15 cellular contexts compared by ENCODE assay signal in genomic region chr5:125316913-125317545, GRCh38.
DNase-seq lines count a peak whose midpoint lies in the region; ATAC-seq and TF ChIP-seq lines count a peak whose summit lies in the region.
"Had no signal": no experiment of that assay in that cellular context is flagged by ENCODE, and none has a peak within 500 bp of the region (broad histone marks: within the 10 kb centered on the region; RNA-seq: fewer than 3 reads in every experiment).

No MANE protein-coding gene starts in this region.

- no peak for TF ChIP-seq EP300 in neural cell (conservative IDR thresholded peaks at IDR 0.05; ENCODE audit: poor library complexity, severe bottlenecking)

- no peaks in the 10 kb centered on the region for H3F3A ChIP-seq in neural cell (ENCODE audit: insufficient read depth, low read length, poor library complexity, severe bottlenecking)

- no peaks in the 10 kb centered on the region for H3K79me2 ChIP-seq in neural cell (replicated peaks; ENCODE audit: insufficient read depth, low read length)

- H3K9ac ChIP-seq in neural cell (ENCODE audit: low read length) = no peak overlapping the region
- H3K9ac ChIP-seq: GM23248 had no signal

- no peaks in the 10 kb centered on the region for H3K36me3 ChIP-seq in SJCRH30
- H3K36me3 ChIP-seq in neural cell (ENCODE audit: insufficient read depth, low read length) = no peaks in the 10 kb centered on the region
- H3K36me3 ChIP-seq: prostate gland had no signal

- H3K9me3 ChIP-seq in SJCRH30 (replicated peaks) (no peaks in the 10 kb centered on the region), neural cell (ENCODE audit: low read length) (no peaks in the 10 kb centered on the region)
- H3K9me3 ChIP-seq: prostate gland had no signal

- H3K4me1 ChIP-seq in SJCRH30 = peaks cover 15% of the 10 kb centered on the region
- H3K4me1 ChIP-seq: prostate gland had no signal

- peak; percentile 22 for DNase-seq in EL
- peak; percentile 94 to 97 for DNase-seq in NCI-H2081 (lab: John Stamatoyannopoulos, UW)
- DNase-seq in SJCRH30 = peak in 1 of 2 experiments; percentile 51
- no peak for DNase-seq in H4 (ENCODE audit: low spot score)
- no peak for DNase-seq in COLO829 (ENCODE audit: low spot score)
- DNase-seq in activated naive CD4-positive, alpha-beta T cell (lab: John Stamatoyannopoulos, UW) = no peak
- DNase-seq: activated T-cell treated with anti-CD3 and anti-CD28 coated beads, Interleukin-2, amount 50 U/mL, for 24 hours; effector CD4-positive, alpha-beta T cell; stimulated activated CD4-positive, alpha-beta T cell treated with anti-CD3 and anti-CD28 coated beads, Interleukin-2, amount 100 ng/mL, for 24 hours had no signal

- H3K4me3 ChIP-seq in SJCRH30 (peak overlapping the region; percentile 41), neural cell (ENCODE audit: low read length) (no peak overlapping the region)
- H3K4me3 ChIP-seq: GM23248, prostate gland, SK-N-MC had no signal

- H2AFZ ChIP-seq in neural cell (ENCODE audit: low read depth, low read length) = peak overlapping the region; percentile 15
- H2AFZ ChIP-seq: GM23248 had no signal

- no peak for TF ChIP-seq CTCF in neural cell (IDR thresholded peaks at IDR 0.05; ENCODE audit: poor library complexity, severe bottlenecking)

- H3K4me2 ChIP-seq in neural cell (ENCODE audit: low read length) = peak overlapping the region; percentile 1

- no peaks in the 10 kb centered on the region for H4K20me1 ChIP-seq in neural cell (ENCODE audit: insufficient read depth)

- no peak for ATAC-seq in HG02759 (IDR thresholded peaks at IDR 0.05; ENCODE audit: unreplicated experiment)
- ATAC-seq: activated CD4-positive, CD25-positive, alpha-beta regulatory T cell treated with anti-CD3 and anti-CD28 coated beads, Interleukin-2, amount 50 U/mL, for 24 hours had no signal

- no peak for TF ChIP-seq RAD21 in neural cell (conservative IDR thresholded peaks at IDR 0.05)

- H3K27ac ChIP-seq in SJCRH30 (peak overlapping the region; percentile 52), neural cell (ENCODE audit: low read length) (no peak overlapping the region)
- H3K27ac ChIP-seq: GM23248, prostate gland, SK-N-MC had no signal

- no peaks in the 10 kb centered on the region for H3K9me2 ChIP-seq in neural cell (ENCODE audit: insufficient read depth, low read length)

- H3K27me3 ChIP-seq in SJCRH30 = no peaks in the 10 kb centered on the region
- H3K27me3 ChIP-seq in neural cell (ENCODE audit: insufficient read depth, low read depth, low read length) = no peaks in the 10 kb centered on the region

TF ChIP-seq in neural cell, 6 proteins besides CTCF, POLR2A, EP300 and RAD21:
- TF ChIP-seq MXI1 (conservative IDR thresholded peaks at IDR 0.05; ENCODE audit: poor library complexity, severe bottlenecking) (no peak), TAF1 (IDR thresholded peaks at IDR 0.05; ENCODE audit: low read depth) (no peak), REST (IDR thresholded peaks at IDR 0.05; ENCODE audit: borderline replicate concordance) (no peak), POLR2AphosphoS5 (IDR thresholded peaks at IDR 0.05) (no peak), SMC3 (conservative IDR thresholded peaks at IDR 0.05; ENCODE audit: poor library complexity) (no peak), EZH2 (IDR thresholded peaks at IDR 0.05; ENCODE audit: borderline replicate concordance, insufficient read depth, low read length, poor library complexity, severe bottlenecking) (no peak)

Comparison
In these comparisons a context has a peak if more than half of its experiments do, and no peak if none do; other contexts are left out.
1. DNase-seq: peak in EL (single experiment) and NCI-H2081 (2 of 2); none in H4 (single experiment), COLO829 (single experiment) and activated naive CD4-positive, alpha-beta T cell (0 of 4).